In genomic region chrX:81201692-81202412, GRCh38 we compare ENCODE assay signal across 1 cellular context.
TF ChIP-seq lines count a peak whose summit lies in the region.

TSS of gene HMGN5 (minus strand) at chrX:81201913. CDS start at chrX:81121549, 80,364 bp downstream.
TSS of gene SH3BGRL (plus strand) at chrX:81202102. CDS start at chrX:81202201, 99 bp downstream.

TF ChIP-seq in HepG2, 621 proteins besides CTCF, POLR2A, EP300 and RAD21 (continued from another document):
- no peak for TF ChIP-seq ZBTB44 (CRISPR knock-in tag; IDR thresholded peaks at IDR 0.05)
- no peak for TF ChIP-seq THAP8 (CRISPR knock-in tag; IDR thresholded peaks at IDR 0.05; ENCODE audit: borderline replicate concordance)
- peak; percentile 55 for TF ChIP-seq POLR2G (IDR thresholded peaks at IDR 0.05; ENCODE audit: low read depth, low read length)
- TF ChIP-seq ZBTB2 (CRISPR knock-in tag; IDR thresholded peaks at IDR 0.05; ENCODE audit: low read depth) = no peak
- TF ChIP-seq ONECUT2 (CRISPR knock-in tag; IDR thresholded peaks at IDR 0.05) = peak; percentile 56; the same call in 1 of the 2 replicates
- 0 out of 2 replicates have a peak, but pooled peaks have one; percentile 17 for TF ChIP-seq KMT2A (CRISPR knock-in tag; IDR thresholded peaks at IDR 0.05)
- no peak for TF ChIP-seq ZNF768 (CRISPR knock-in tag; IDR thresholded peaks at IDR 0.05)
- no peak for TF ChIP-seq ZNF639 (CRISPR knock-in tag; conservative IDR thresholded peaks at IDR 0.05)
- TF ChIP-seq KLF12 (CRISPR knock-in tag; IDR thresholded peaks at IDR 0.05; ENCODE audit: borderline replicate concordance) = no peak
- TF ChIP-seq ISX (CRISPR knock-in tag; conservative IDR thresholded peaks at IDR 0.05) = no peak
- no peak for TF ChIP-seq ZNF101 (CRISPR knock-in tag; IDR thresholded peaks at IDR 0.05; ENCODE audit: borderline replicate concordance, low read depth)
- TF ChIP-seq PAX8 (CRISPR knock-in tag; IDR thresholded peaks at IDR 0.05; ENCODE audit: borderline replicate concordance) = no peak
- peak; percentile 45; the same call in 1 of the 2 replicates for TF ChIP-seq ELF1 (CRISPR knock-in tag; IDR thresholded peaks at IDR 0.05)
- no peak for TF ChIP-seq HHEX (CRISPR knock-in tag; IDR thresholded peaks at IDR 0.05)
- peak; percentile 46; the same call in 1 of the 2 replicates for TF ChIP-seq PHF8 (CRISPR knock-in tag; IDR thresholded peaks at IDR 0.05)
- no peak for TF ChIP-seq DDIT3 (CRISPR knock-in tag; IDR thresholded peaks at IDR 0.05)
- no peak for TF ChIP-seq YEATS2 (CRISPR knock-in tag; IDR thresholded peaks at IDR 0.05; ENCODE audit: borderline replicate concordance)
- no peak for TF ChIP-seq ZFAT (CRISPR knock-in tag; conservative IDR thresholded peaks at IDR 0.05)
- no peak for TF ChIP-seq HNRNPL (IDR thresholded peaks at IDR 0.05; ENCODE audit: low read depth, low read length)
- no peak for TF ChIP-seq ZNF407 (CRISPR knock-in tag; IDR thresholded peaks at IDR 0.05; ENCODE audit: not compliant biosample characterization)
- TF ChIP-seq MAFG (CRISPR knock-in tag; IDR thresholded peaks at IDR 0.05) = no peak
- peak; percentile 82 for TF ChIP-seq ZNF362 (CRISPR knock-in tag; IDR thresholded peaks at IDR 0.05; ENCODE audit: borderline replicate concordance)
TF ChIP-seq in HepG2: peak in this region for 8.
